1 cellular context compared by ENCODE assay signal in genomic region chr1:59314776-59315528, GRCh38.
TF ChIP-seq lines count a peak whose summit lies in the region.

No MANE protein-coding gene starts in this region.

TF ChIP-seq in SK-N-SH treated with all-trans-retinoic acid at 6 μM for 48 hours, 23 proteins besides CTCF, POLR2A, EP300 and RAD21 (continued from another document):
- TF ChIP-seq TSHZ2 (CRISPR knock-in tag; IDR thresholded peaks at IDR 0.05) (no peak), CREB5 (CRISPR knock-in tag; IDR thresholded peaks at IDR 0.05; ENCODE audit: low read depth) (no peak), ZFP30 (CRISPR knock-in tag; IDR thresholded peaks at IDR 0.05) (no peak), TOX (CRISPR knock-in tag; IDR thresholded peaks at IDR 0.05; ENCODE audit: borderline replicate concordance) (no peak), ARNTL (CRISPR knock-in tag; IDR thresholded peaks at IDR 0.05; ENCODE audit: borderline replicate concordance, low read depth) (no peak)
